25 cellular contexts compared by ENCODE assay signal in the genomic region with DNA sequence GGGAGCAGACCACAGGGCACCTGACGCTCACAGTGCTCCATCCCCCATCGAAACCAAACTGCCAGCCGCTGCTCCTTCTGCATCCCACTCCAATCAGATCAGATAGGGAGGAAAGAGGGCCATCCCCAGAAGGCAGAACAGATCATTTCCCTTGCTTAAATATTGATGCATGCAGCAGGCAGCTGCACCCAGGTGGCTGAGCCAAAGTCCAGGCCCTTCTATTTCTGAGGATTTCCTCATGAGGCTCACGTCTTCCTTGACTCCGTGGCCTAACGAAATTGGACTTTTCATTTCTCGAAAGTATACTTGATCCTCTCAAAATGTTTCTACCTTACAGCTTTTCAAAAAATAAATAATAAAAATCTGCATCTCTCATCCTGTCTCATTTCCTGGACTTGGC.
"Had no signal": no experiment of that assay in that cellular context is flagged by ENCODE, and none has a peak within 500 bp of the region (broad histone marks: within the 10 kb centered on the region; RNA-seq: fewer than 3 reads in every experiment).

No MANE protein-coding gene starts in this region.

- H3K4me2 ChIP-seq: PC-9 had no signal

- H3K27ac ChIP-seq: PC-9, RWPE1 had no signal

- H3K36me3 Mint-ChIP-seq: activated CD4-positive, alpha-beta memory T cell treated with anti-CD3 and anti-CD28 coated beads for 36 hours; activated naive CD4-positive, alpha-beta T cell treated with anti-CD3 and anti-CD28 coated beads, Interleukin-2, amount 10 ng/mL, durations not matched to agents 7 days and 5 days; activated naive CD8-positive, alpha-beta T cell; brain had no signal

- DNase-seq: activated CD4-positive, alpha-beta memory T cell treated with anti-CD3 and anti-CD28 coated beads for 36 hours; activated CD4-positive, alpha-beta T cell treated with anti-CD3 and anti-CD28 coated beads, Interleukin-2, amount 50 U/mL, for 1 hour; activated CD8-positive, alpha-beta memory T cell treated with anti-CD3 and anti-CD28 coated beads, Interleukin-2, amount 50 U/mL, for 4 hours; activated naive CD4-positive, alpha-beta T cell treated with anti-CD3 and anti-CD28 coated beads, Interleukin-2, amount 10 ng/mL, durations not matched to agents 7 days and 5 days; activated naive CD8-positive, alpha-beta T cell treated with anti-CD3 and anti-CD28 coated beads, Interleukin-2, amount 50 U/mL, for 24 hours; activated T-cell treated with anti-CD3 and anti-CD28 coated beads for 4 hours; activated T-cell treated with anti-CD3 and anti-CD28 coated beads, Interleukin-2, amount 50 U/mL, for 4 hours; anterior cingulate cortex; caudate nucleus; Karpas-422; NCI-H1105; NCI-H1417 treated with DMSO at 0.1 percent for 48 hours; NCI-H187 treated with DMSO at 0.1 percent for 48 hours; NCI-H2081; NCI-H345; NCI-H524 treated with DMSO at 0.1 percent for 48 hours; PC-9; SIG-M5 had no signal

- H2AFZ ChIP-seq: PC-9 had no signal

- H3K4me1 Mint-ChIP-seq: activated naive CD4-positive, alpha-beta T cell treated with anti-CD3 and anti-CD28 coated beads, Interleukin-2, amount 10 ng/mL, durations not matched to agents 7 days and 5 days; activated naive CD8-positive, alpha-beta T cell treated with anti-CD3 and anti-CD28 coated beads, Interleukin-2, amount 50 U/mL, for 24 hours; brain had no signal

- H3K27ac Mint-ChIP-seq: activated CD4-positive, alpha-beta memory T cell treated with anti-CD3 and anti-CD28 coated beads for 36 hours; activated naive CD4-positive, alpha-beta T cell treated with anti-CD3 and anti-CD28 coated beads, Interleukin-2, amount 10 ng/mL, durations not matched to agents 7 days and 5 days; activated naive CD8-positive, alpha-beta T cell; activated naive CD8-positive, alpha-beta T cell treated with anti-CD3 and anti-CD28 coated beads, Interleukin-2, amount 50 U/mL, for 24 hours; activated T-helper 1 cell treated with anti-CD3 and anti-CD28 coated beads, Interleukin-12 subunit alpha, Interleukin-12 subunit beta, Interleukin-2, Interleukin-4 antibody, amounts not matched to agents 30 ng/mL and 10 ng/mL and 1 ng/mL, durations not matched to agents 14 hours and 24 hours and 36 hours; T-helper 1 cell treated with Interleukin-12 subunit alpha and Interleukin-12 subunit beta and Interleukin-4 antibody, amounts not matched to agents 30 μg/mL and 1 μg/mL, for 36 hours; T-helper 2 cell treated with Interferon-gamma antibody and Interleukin-4, amounts not matched to agents 5 μg/mL and 100 μg/mL, for 36 hours had no signal

- ATAC-seq: activated naive CD8-positive, alpha-beta T cell treated with anti-CD3 and anti-CD28 coated beads, Interleukin-2, amount 50 U/mL, for 24 hours; activated T-cell treated with anti-CD3 and anti-CD28 coated beads, Interleukin-2, amount 50 U/mL, for 4 hours; Right ventricle myocardium inferior had no signal

- H3K4me3 ChIP-seq: PC-9 had no signal

- H3K4me3 Mint-ChIP-seq: activated CD4-positive, alpha-beta memory T cell treated with anti-CD3 and anti-CD28 coated beads for 36 hours; activated naive CD4-positive, alpha-beta T cell treated with anti-CD3 and anti-CD28 coated beads, Interleukin-2, amount 10 ng/mL, durations not matched to agents 7 days and 5 days; activated naive CD8-positive, alpha-beta T cell; activated naive CD8-positive, alpha-beta T cell treated with anti-CD3 and anti-CD28 coated beads, Interleukin-2, amount 50 U/mL, for 24 hours; activated T-cell treated with anti-CD3 and anti-CD28 coated beads, Interleukin-2, amount 50 U/mL, for 4 hours; activated T-helper 1 cell treated with anti-CD3 and anti-CD28 coated beads, Interleukin-12 subunit alpha, Interleukin-12 subunit beta, Interleukin-2, Interleukin-4 antibody, amounts not matched to agents 30 ng/mL and 10 ng/mL and 1 ng/mL, durations not matched to agents 14 hours and 24 hours and 36 hours; brain; T-helper 1 cell treated with Interleukin-12 subunit alpha and Interleukin-12 subunit beta and Interleukin-4 antibody, amounts not matched to agents 30 μg/mL and 1 μg/mL, for 36 hours; T-helper 2 cell treated with Interferon-gamma antibody and Interleukin-4, amounts not matched to agents 5 μg/mL and 100 μg/mL, for 36 hours had no signal

- H3K9me3 Mint-ChIP-seq: activated CD4-positive, alpha-beta memory T cell treated with anti-CD3 and anti-CD28 coated beads for 36 hours; activated naive CD4-positive, alpha-beta T cell treated with anti-CD3 and anti-CD28 coated beads, Interleukin-2, amount 10 ng/mL, durations not matched to agents 7 days and 5 days; activated naive CD8-positive, alpha-beta T cell treated with anti-CD3 and anti-CD28 coated beads, Interleukin-2, amount 50 U/mL, for 24 hours; activated T-cell treated with anti-CD3 and anti-CD28 coated beads, Interleukin-2, amount 50 U/mL, for 4 hours; activated T-helper 1 cell treated with anti-CD3 and anti-CD28 coated beads, Interleukin-12 subunit alpha, Interleukin-12 subunit beta, Interleukin-2, Interleukin-4 antibody, amounts not matched to agents 30 ng/mL and 10 ng/mL and 1 ng/mL, durations not matched to agents 14 hours and 24 hours and 36 hours; T-helper 1 cell treated with Interleukin-12 subunit alpha and Interleukin-12 subunit beta and Interleukin-4 antibody, amounts not matched to agents 30 μg/mL and 1 μg/mL, for 36 hours; T-helper 2 cell treated with Interferon-gamma antibody and Interleukin-4, amounts not matched to agents 5 μg/mL and 100 μg/mL, for 36 hours had no signal
